Comparison of ENCODE assay signal across 9 cellular contexts in genomic region chr5:35924122-35924949, GRCh38. TPM values are rescaled to one million over a fixed set of nuclear protein-coding genes. Genes with fewer than 3 reads are reported as not detected.
DNase-seq lines count a peak whose midpoint lies in the region; ATAC-seq, FAIRE-seq and TF ChIP-seq lines count a peak whose summit lies in the region.
"Had no signal": no experiment of that assay in that cellular context is flagged by ENCODE, and none has a peak within 500 bp of the region (broad histone marks: within the 10 kb centered on the region; RNA-seq: fewer than 3 reads in every experiment).

No MANE protein-coding gene starts in this region.

- no peak for TF ChIP-seq EP300 in tibial nerve (IDR thresholded peaks at IDR 0.05)

- H3K9ac ChIP-seq in MM.1S (ENCODE audit: low read length): no peak overlapping the region
- H3K9ac ChIP-seq: parathyroid adenoma had no signal

- peaks cover 50% of the 10 kb centered on the region for H3K4me1 Mint-ChIP-seq in activated CD4-positive, alpha-beta memory T cell treated with anti-CD3 and anti-CD28 coated beads, Interleukin-2, amount 10 ng/mL, durations not matched to agents 7 days and 5 days

- no peak overlapping the region for H2AFZ ChIP-seq in MM.1S (ENCODE audit: low read length)
- H2AFZ ChIP-seq: parathyroid adenoma had no signal

- H3K27ac Mint-ChIP-seq in activated CD4-positive, alpha-beta memory T cell treated with anti-CD3 and anti-CD28 coated beads, Interleukin-2, amount 10 ng/mL, durations not matched to agents 7 days and 5 days: peak overlapping the region; percentile 64

- 44 to 46% methylated on average over 9 to 10 of the region's 10 CpGs for WGBS in tibial nerve, 2 donors

- no peak overlapping the region for H3K4me3 ChIP-seq in tibial nerve
- H3K4me3 ChIP-seq in MM.1S (ENCODE audit: low read length): no peak overlapping the region

- H4K20me1 ChIP-seq in MM.1S (ENCODE audit: insufficient read depth, low read length): no peaks in the 10 kb centered on the region

- no peaks in the 10 kb centered on the region for H3K79me2 ChIP-seq in MM.1S (ENCODE audit: low read length)
- H3K79me2 ChIP-seq: parathyroid adenoma had no signal

- H3K9me3 ChIP-seq in tibial nerve (no peaks in the 10 kb centered on the region), MM.1S (replicated peaks; ENCODE audit: insufficient read depth, low read length) (no peaks in the 10 kb centered on the region)

- no peak overlapping the region for H3K4me2 ChIP-seq in MM.1S (ENCODE audit: low read depth, low read length)

- CTCF ChIA-PET in activated CD4-positive, alpha-beta memory T cell treated with anti-CD3 and anti-CD28 coated beads, Interleukin-2, amount 10 ng/mL, durations not matched to agents 7 days and 5 days (lab: Charles Lee): interaction anchor here (0.7 to 7.8 kb wide), 28 partner anchors 9 to 309 kb away, joined by 3 to 138 read pairs (median 4); partner anchors contain the start of genes CAPSL and SPEF2

- TF ChIP-seq CTCF in tibial nerve (IDR thresholded peaks at IDR 0.05) (no peak), MM.1S (IDR thresholded peaks at IDR 0.05; ENCODE audit: low read length) (no peak)

- no peak for ATAC-seq in HG03354 (IDR thresholded peaks at IDR 0.05; ENCODE audit: poor library complexity, severe bottlenecking, unreplicated experiment)

- H3K36me3 ChIP-seq in tibial nerve (no peaks in the 10 kb centered on the region), MM.1S (replicated peaks; ENCODE audit: insufficient read depth, low read length) (no peaks in the 10 kb centered on the region)

- peaks cover 8% of the 10 kb centered on the region for H3K9me3 Mint-ChIP-seq in activated CD4-positive, alpha-beta memory T cell treated with anti-CD3 and anti-CD28 coated beads, Interleukin-2, amount 10 ng/mL, durations not matched to agents 7 days and 5 days

- peak; percentile 48 for FAIRE-seq in GM12892 (lab: Jason Lieb, UNC)

- H3F3A ChIP-seq in MM.1S (ENCODE audit: insufficient read depth, low read length): no peaks in the 10 kb centered on the region

- peaks cover 5% of the 10 kb centered on the region for H3K27me3 Mint-ChIP-seq in activated CD4-positive, alpha-beta memory T cell treated with anti-CD3 and anti-CD28 coated beads, Interleukin-2, amount 10 ng/mL, durations not matched to agents 7 days and 5 days

- peaks cover 0 to 4% of the 10 kb centered on the region in 2 donors for H3K27me3 ChIP-seq in tibial nerve
- H3K27me3 ChIP-seq in MM.1S (replicated peaks; ENCODE audit: insufficient read depth, low read length): no peaks in the 10 kb centered on the region

- DNase-seq in AG08396 (ENCODE audit: low spot score) (peak; percentile 38), GM12892 (ENCODE audit: insufficient read length) (no peak), hepatic stellate cell (ENCODE audit: low spot score) (peak; percentile 15), tibial nerve (ENCODE audit: low spot score in 2 of 2) (no peak), MM.1S (no peak), HUDEP-2 (lab: John Stamatoyannopoulos, UW; ENCODE audit: unreplicated experiment in 76 of 76) (no peak)
- no peak for DNase-seq in activated CD4-positive, alpha-beta memory T cell treated with anti-CD3 and anti-CD28 coated beads, Interleukin-2, amount 10 ng/mL, durations not matched to agents 7 days and 5 days

- TF ChIP-seq POLR2A in GM12892 (IDR thresholded peaks at IDR 0.05; ENCODE audit: low read depth, low read length) (no peak), tibial nerve (IDR thresholded peaks at IDR 0.05) (no peak)

- H3K9me2 ChIP-seq in MM.1S (replicated peaks; ENCODE audit: insufficient read depth, low read length): no peaks in the 10 kb centered on the region

- H3K27ac ChIP-seq in tibial nerve (no peak overlapping the region), MM.1S (ENCODE audit: low read length) (no peak overlapping the region)
- H3K27ac ChIP-seq: parathyroid adenoma had no signal

- POLR2A ChIA-PET in activated CD4-positive, alpha-beta memory T cell treated with anti-CD3 and anti-CD28 coated beads, Interleukin-2, amount 10 ng/mL, durations not matched to agents 7 days and 5 days (lab: Charles Lee): interaction anchor here (0.5 to 1.5 kb wide), 8 partner anchors 43 to 739 kb away, joined by 3 to 7 read pairs (median 4); no protein-coding TSS in a partner anchor

- peaks cover 7% of the 10 kb centered on the region for H3K36me3 Mint-ChIP-seq in activated CD4-positive, alpha-beta memory T cell treated with anti-CD3 and anti-CD28 coated beads, Interleukin-2, amount 10 ng/mL, durations not matched to agents 7 days and 5 days (ENCODE audit: low read depth)

- H3K4me1 ChIP-seq in tibial nerve: peaks cover 0 to 19% (median 0%) of the 10 kb centered on the region in 4 donors
- H3K4me1 ChIP-seq in MM.1S (ENCODE audit: low read length): no peaks in the 10 kb centered on the region
- H3K4me1 ChIP-seq: parathyroid adenoma had no signal

- H3K4me3 Mint-ChIP-seq in activated CD4-positive, alpha-beta memory T cell treated with anti-CD3 and anti-CD28 coated beads, Interleukin-2, amount 10 ng/mL, durations not matched to agents 7 days and 5 days: peak overlapping the region; percentile 62

RNA-seq across cellular contexts. Expression of gene CAPSL, which starts 14.1 kb away (rescaled TPM):
- polyA plus RNA-seq in GM12892 (2012; ENCODE audit: missing spikeins): 0.49 TPM
- not detected for total RNA-seq in activated CD4-positive, alpha-beta memory T cell treated with anti-CD3 and anti-CD28 coated beads, Interleukin-2, amount 10 ng/mL, durations not matched to agents 7 days and 5 days
- not detected for total RNA-seq in tibial nerve

Comparison
In these comparisons a context has a peak if more than half of its experiments do, and no peak if none do; other contexts are left out.
1. DNase-seq: peak in AG08396 (single experiment) and hepatic stellate cell (single experiment); none in GM12892 (single experiment), activated CD4-positive, alpha-beta memory T cell treated with anti-CD3 and anti-CD28 coated beads, Interleukin-2, amount 10 ng/mL, durations not matched to agents 7 days and 5 days (single experiment), tibial nerve (0 of 2), MM.1S (single experiment) and HUDEP-2 (0 of 76).